10 cellular contexts compared by ENCODE assay signal in genomic region chrX:52271212-52271611, GRCh38.
DNase-seq lines count a peak whose midpoint lies in the region; TF ChIP-seq lines count a peak whose summit lies in the region.
"Had no signal": no experiment of that assay in that cellular context is flagged by ENCODE, and none has a peak within 500 bp of the region (broad histone marks: within the 10 kb centered on the region; RNA-seq: fewer than 3 reads in every experiment).

No MANE protein-coding gene starts in this region.

- CTCF ChIA-PET in PC-9 (lab: Charles Lee) = no interaction called here

- intact Hi-C loops in PC-9 (cut with micrococcal nuclease; ENCODE audit: unreplicated experiment) = no loop called here

- H3K9me3 ChIP-seq in PC-9 (ENCODE audit: insufficient read depth, low read depth) = no peaks in the 10 kb centered on the region
- H3K9me3 ChIP-seq: right atrium auricular region had no signal

- no peak overlapping the region for H3K4me3 ChIP-seq in GM12875 (ENCODE audit: low read depth, low read length)
- no peak overlapping the region for H3K4me3 ChIP-seq in fibroblast of the aortic adventitia (ENCODE audit: low read depth, low read length)
- no peak overlapping the region for H3K4me3 ChIP-seq in PC-9
- H3K4me3 ChIP-seq: right atrium auricular region had no signal

- H2AFZ ChIP-seq in PC-9 = no peak overlapping the region

- POLR2A ChIA-PET in PC-9 (lab: Charles Lee; ENCODE audit: unreplicated experiment) = no interaction called here

- in situ Hi-C loops in ACHN (cut with HindIII; ENCODE audit: low pct_ligation_motif_present, low pct_unique_long_range_greater_than_20kb, low sequenced_read_pairs) (no loop called here), SK-MEL-5 (cut with HindIII; ENCODE audit: low pct_unique_long_range_greater_than_20kb, low sequenced_read_pairs) (no loop called here)

- no peaks in the 10 kb centered on the region for H3K4me1 ChIP-seq in PC-9 (replicated peaks; ENCODE audit: insufficient read depth)
- H3K4me1 ChIP-seq: right atrium auricular region had no signal

- H3F3A ChIP-seq in PC-9 (ENCODE audit: insufficient read depth, low read depth) = no peaks in the 10 kb centered on the region

- peak; percentile 42; the same call in 1 of the 2 replicates for TF ChIP-seq CTCF in GM12875 (IDR thresholded peaks at IDR 0.05; ENCODE audit: borderline replicate concordance, insufficient read depth, low read depth, low read length)
- peak; percentile 29 for TF ChIP-seq CTCF in fibroblast of the aortic adventitia (IDR thresholded peaks at IDR 0.05; ENCODE audit: insufficient read depth, low read length)
- TF ChIP-seq CTCF in PC-9 (conservative IDR thresholded peaks at IDR 0.05) = no peak

- H3K4me2 ChIP-seq in PC-9 = no peak overlapping the region

- no peak overlapping the region for H3K27ac ChIP-seq in PC-9
- H3K27ac ChIP-seq: right atrium auricular region had no signal

- no peaks in the 10 kb centered on the region for H3K36me3 ChIP-seq in PC-9 (ENCODE audit: low read depth)
- H3K36me3 ChIP-seq: right atrium auricular region had no signal

- no peaks in the 10 kb centered on the region for H4K20me1 ChIP-seq in PC-9 (ENCODE audit: insufficient read depth)

- no peaks in the 10 kb centered on the region for H3K9me2 ChIP-seq in PC-9 (ENCODE audit: insufficient read depth)

- no TSS peak for BruUV-seq in PC-9 (replicated peaks; lab: Mats Ljungman, UMichigan)

- no peaks in the 10 kb centered on the region for H3K79me2 ChIP-seq in PC-9 (ENCODE audit: low read depth)

- H3K27me3 ChIP-seq in PC-9 (ENCODE audit: insufficient read depth, low read depth) = no peaks in the 10 kb centered on the region
- H3K27me3 ChIP-seq: right atrium auricular region had no signal

- DNase-seq in ACHN (peak; percentile 6), SK-MEL-5 (ENCODE audit: low read depth, low spot score) (peak; percentile 88), fibroblast of the aortic adventitia (ENCODE audit: low read depth) (peak; percentile 1), T1000 (lab: John Stamatoyannopoulos, UW) (no peak), PC-9 (no peak), DMS79 treated with DMSO at 0.1 percent for 48 hours (lab: John Stamatoyannopoulos, UW) (no peak)
- DNase-seq in effector CD4-positive, alpha-beta T cell = no peak
- DNase-seq: DMS153 had no signal

Comparison
In these comparisons a context has a peak if more than half of its experiments do, and no peak if none do; other contexts are left out.
1. DNase-seq: peak in ACHN (single experiment), SK-MEL-5 (single experiment) and fibroblast of the aortic adventitia (single experiment); none in effector CD4-positive, alpha-beta T cell (single experiment), T1000 (single experiment), PC-9 (0 of 2) and DMS79 treated with DMSO at 0.1 percent for 48 hours (single experiment).